ENCODE assay signal across 1 cellular context in the genomic region with DNA sequence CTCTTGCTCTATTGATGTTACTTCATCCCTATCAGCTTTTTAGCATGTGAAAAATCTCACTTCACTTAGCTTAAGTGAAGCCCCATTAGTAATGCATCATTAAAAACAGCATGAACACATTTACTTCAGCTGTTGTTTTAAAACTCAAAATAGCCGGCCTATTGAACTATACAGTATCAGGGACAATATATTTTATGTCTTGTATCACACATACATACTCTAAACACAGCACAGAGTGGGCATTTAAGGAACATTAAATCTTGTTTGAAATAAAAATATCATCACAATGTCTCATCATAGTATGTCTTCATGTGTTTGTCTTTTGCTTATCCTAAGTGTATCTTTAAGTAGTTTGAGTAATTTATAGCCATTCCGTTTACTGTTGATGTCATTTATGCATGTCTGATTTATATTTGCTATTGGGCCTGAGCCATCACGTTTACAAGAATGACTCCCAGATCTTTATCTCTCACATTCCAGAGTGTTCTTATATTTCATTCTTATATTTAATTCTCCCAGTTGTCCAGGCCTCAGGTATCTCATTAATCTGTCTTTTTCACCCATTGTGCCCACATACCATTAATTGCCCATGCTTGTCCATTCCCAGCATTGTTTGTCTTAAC.
TF ChIP-seq lines count a peak whose summit lies in the region.

No MANE protein-coding gene starts in this region.

TF ChIP-seq in IMR-90, 13 proteins besides CTCF, POLR2A, EP300 and RAD21 (continued from another document):
- TF ChIP-seq, protein P1, sequence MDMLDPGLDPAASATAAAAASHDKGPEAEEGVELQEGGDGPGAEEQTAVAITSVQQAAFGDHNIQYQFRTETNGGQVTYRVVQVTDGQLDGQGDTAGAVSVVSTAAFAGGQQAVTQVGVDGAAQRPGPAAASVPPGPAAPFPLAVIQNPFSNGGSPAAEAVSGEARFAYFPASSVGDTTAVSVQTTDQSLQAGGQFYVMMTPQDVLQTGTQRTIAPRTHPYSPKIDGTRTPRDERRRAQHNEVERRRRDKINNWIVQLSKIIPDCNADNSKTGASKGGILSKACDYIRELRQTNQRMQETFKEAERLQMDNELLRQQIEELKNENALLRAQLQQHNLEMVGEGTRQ (IDR thresholded peaks at IDR 0.05; ENCODE audit: low read depth, low read length) = no peak
- TF ChIP-seq FOS (IDR thresholded peaks at IDR 0.05; ENCODE audit: low read depth, low read length) (no peak), CEBPB (IDR thresholded peaks at IDR 0.05; ENCODE audit: low read depth, low read length) (0 out of 2 replicates have a peak, but pooled peaks have one; percentile 11), CHD1 (IDR thresholded peaks at IDR 0.05; ENCODE audit: low read depth, low read length) (no peak), RCOR1 (IDR thresholded peaks at IDR 0.05; ENCODE audit: insufficient replicate concordance, low read length) (no peak), MXI1 (IDR thresholded peaks at IDR 0.05; ENCODE audit: borderline replicate concordance, low read depth, low read length) (no peak), MAZ (IDR thresholded peaks at IDR 0.05; ENCODE audit: borderline replicate concordance, low read depth, low read length) (no peak)
TF ChIP-seq in IMR-90: peak in this region for 2.
